8 cellular contexts compared by ENCODE assay signal in the genomic region with DNA sequence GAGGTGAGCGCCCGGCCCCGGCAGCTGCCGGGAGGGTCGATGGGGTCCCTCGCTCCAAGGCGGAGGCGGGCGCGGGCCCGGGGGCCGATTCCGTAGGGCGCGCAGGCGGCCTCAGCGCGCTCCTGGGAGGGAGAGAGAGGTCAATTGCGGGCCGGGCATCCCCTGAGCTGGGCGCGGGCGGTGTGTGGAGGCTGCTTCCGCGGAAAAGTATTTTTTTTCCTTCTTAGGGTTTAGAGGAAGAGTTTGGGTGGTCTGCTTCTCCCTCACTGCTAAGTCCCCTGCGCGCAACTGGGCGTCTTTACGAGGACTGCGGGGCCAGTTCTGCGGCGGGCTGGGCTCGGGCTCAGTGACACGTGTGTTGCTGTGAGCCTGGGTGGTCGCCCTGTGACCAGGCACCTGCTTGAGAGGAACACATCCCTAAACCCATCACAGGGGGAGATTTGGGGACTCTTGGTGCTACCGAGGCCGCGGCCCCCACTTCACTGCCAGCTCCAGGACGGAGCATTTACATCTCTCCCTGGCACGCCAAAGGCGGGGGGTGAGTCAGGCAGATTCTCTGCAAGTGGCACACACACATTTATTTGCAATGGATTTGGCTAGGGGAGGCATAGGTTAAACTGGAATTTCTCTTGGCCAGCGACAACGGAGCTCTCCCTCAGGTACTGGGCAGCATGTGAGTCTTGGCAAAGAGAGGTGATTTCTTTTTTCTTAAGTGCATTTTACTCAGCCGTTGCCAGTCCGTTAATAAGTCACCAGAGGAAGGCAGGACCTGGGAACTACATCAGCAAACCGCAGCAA.
DNase-seq lines count a peak whose midpoint lies in the region; ATAC-seq and TF ChIP-seq lines count a peak whose summit lies in the region.

No MANE protein-coding gene starts in this region.

- TF ChIP-seq CTCF in Calu3 (IDR thresholded peaks at IDR 0.05; ENCODE audit: unreplicated experiment) (no peak), HFF-Myc (IDR thresholded peaks at IDR 0.05; ENCODE audit: low read depth, low read length, missing control alignments) (no peak), coronary artery (IDR thresholded peaks at IDR 0.05) (no peak), lower leg skin (IDR thresholded peaks at IDR 0.05) (no peak)

- H3K27ac ChIP-seq in coronary artery = peak overlapping the region; percentile 76

- peak; percentile 47 for DNase-seq in Calu3
- no peak for DNase-seq in HFF-Myc (ENCODE audit: extremely low read depth, low read depth)
- no peak for DNase-seq in T-helper 17 cell
- no peak for DNase-seq in coronary artery (ENCODE audit: low spot score)
- peak in 1 of 2 donors; percentile 84 for DNase-seq in lower leg skin (ENCODE audit: low spot score in 2 of 2)
- DNase-seq in stimulated activated naive B cell treated with anti-CD40 and anti-IgM and Interleukin-4, amounts not matched to agents 10 μg/mL and 1 μg/mL and 100 μg/mL, for 72 hours = peak; percentile 15
- DNase-seq in hippocampal formation (lab: John Stamatoyannopoulos, UW) = no peak

- peaks cover 13% of the 10 kb centered on the region for H3K4me1 Mint-ChIP-seq in Calu3 (ENCODE audit: low read depth, unreplicated experiment)
- peaks cover 18% of the 10 kb centered on the region for H3K4me1 Mint-ChIP-seq in T-helper 17 cell
- peaks cover 13 to 24% of the 10 kb centered on the region in 2 donors for H3K4me1 Mint-ChIP-seq in stimulated activated naive B cell treated with anti-CD40 and anti-IgM and Interleukin-4, amounts not matched to agents 10 μg/mL and 1 μg/mL and 100 μg/mL, for 72 hours

- intact Hi-C loops in Calu3 (cut with micrococcal nuclease; ENCODE audit: unreplicated experiment) (loop anchor here (2.0 to 10.0 kb wide), 2 partner anchors 77 to 363 kb away; no protein-coding TSS in a partner anchor), lower leg skin (cut with DNase I; ENCODE audit: low total_unique reads) (no loop called here)

- CTCF ChIA-PET in Calu3 (lab: Charles Lee) = interaction anchor here (0.6 to 1.5 kb wide), 4 partner anchors 49 to 1099 kb away, joined by 3 read pairs; no protein-coding TSS in a partner anchor

- no peaks in the 10 kb centered on the region for H3K9me3 ChIP-seq in T-helper 17 cell (ENCODE audit: control insufficient read depth, low read length, poor library complexity, severe bottlenecking)

- 1 to 3% methylated on average over 38 to 46 of the region's 46 CpGs for WGBS in lower leg skin, 2 donors

- H3K4me3 Mint-ChIP-seq in Calu3 (ENCODE audit: low read depth, unreplicated experiment) = peak overlapping the region; percentile 81
- H3K4me3 Mint-ChIP-seq in T-helper 17 cell = peak overlapping the region; percentile 89
- H3K4me3 Mint-ChIP-seq in stimulated activated naive B cell treated with anti-CD40 and anti-IgM and Interleukin-4, amounts not matched to agents 10 μg/mL and 1 μg/mL and 100 μg/mL, for 72 hours = peak overlapping the region; percentile 83 to 85

- H3K27me3 Mint-ChIP-seq in Calu3 (ENCODE audit: unreplicated experiment) = no peaks in the 10 kb centered on the region
- peaks cover 49% of the 10 kb centered on the region for H3K27me3 Mint-ChIP-seq in T-helper 17 cell
- peaks cover 32 to 42% of the 10 kb centered on the region in 2 donors for H3K27me3 Mint-ChIP-seq in stimulated activated naive B cell treated with anti-CD40 and anti-IgM and Interleukin-4, amounts not matched to agents 10 μg/mL and 1 μg/mL and 100 μg/mL, for 72 hours

- H3K9me3 Mint-ChIP-seq in Calu3 (ENCODE audit: low read depth, unreplicated experiment) = no peaks in the 10 kb centered on the region
- no peaks in the 10 kb centered on the region for H3K9me3 Mint-ChIP-seq in stimulated activated naive B cell treated with anti-CD40 and anti-IgM and Interleukin-4, amounts not matched to agents 10 μg/mL and 1 μg/mL and 100 μg/mL, for 72 hours

- peak overlapping the region; percentile 70 for H3K27ac Mint-ChIP-seq in Calu3 (ENCODE audit: unreplicated experiment)
- H3K27ac Mint-ChIP-seq in T-helper 17 cell = peak overlapping the region; percentile 51
- no peak overlapping the region for H3K27ac Mint-ChIP-seq in stimulated activated naive B cell treated with anti-CD40 and anti-IgM and Interleukin-4, amounts not matched to agents 10 μg/mL and 1 μg/mL and 100 μg/mL, for 72 hours

- TF ChIP-seq POLR2A in lower leg skin (IDR thresholded peaks at IDR 0.05) = no peak

- ATAC-seq in T-helper 17 cell (peak; percentile 18), HG03097 (IDR thresholded peaks at IDR 0.05; ENCODE audit: low FRiP score, unreplicated experiment) (no peak)
- peak; percentile 33 to 35 for ATAC-seq in stimulated activated naive B cell treated with anti-CD40 and anti-IgM and Interleukin-4, amounts not matched to agents 10 μg/mL and 1 μg/mL and 100 μg/mL, for 72 hours (replicated peaks)

- peaks cover 27% of the 10 kb centered on the region for H3K36me3 Mint-ChIP-seq in Calu3 (ENCODE audit: insufficient read depth, unreplicated experiment)
- no peaks in the 10 kb centered on the region for H3K36me3 Mint-ChIP-seq in T-helper 17 cell (ENCODE audit: low read depth)
- H3K36me3 Mint-ChIP-seq in stimulated activated naive B cell treated with anti-CD40 and anti-IgM and Interleukin-4, amounts not matched to agents 10 μg/mL and 1 μg/mL and 100 μg/mL, for 72 hours = no peaks in the 10 kb centered on the region

- H3K4me3 ChIP-seq in HFF-Myc (replicated peaks; ENCODE audit: low read depth, low read length) (peak overlapping the region; percentile 50), coronary artery (peak overlapping the region; percentile 71), lower leg skin (ENCODE audit: low read depth, poor library complexity, severe bottlenecking) (peak overlapping the region; percentile 31)

- no TSS peak for BruUV-seq in Calu3 (replicated peaks; lab: Mats Ljungman, UMichigan)

Comparison
In these comparisons a context has a peak if more than half of its experiments do, and no peak if none do; other contexts are left out.
1. DNase-seq: peak in Calu3 (single experiment) and stimulated activated naive B cell treated with anti-CD40 and anti-IgM and Interleukin-4, amounts not matched to agents 10 μg/mL and 1 μg/mL and 100 μg/mL, for 72 hours (single experiment); none in HFF-Myc (single experiment), T-helper 17 cell (0 of 3), coronary artery (single experiment) and hippocampal formation (0 of 2).
2. Peak in every context shown above with its lines, with median percentiles within 50 percentile points of each other: H3K4me3 Mint-ChIP-seq and H3K4me3 ChIP-seq.